ENCODE assay signal across 20 cellular contexts in the genomic region with DNA sequence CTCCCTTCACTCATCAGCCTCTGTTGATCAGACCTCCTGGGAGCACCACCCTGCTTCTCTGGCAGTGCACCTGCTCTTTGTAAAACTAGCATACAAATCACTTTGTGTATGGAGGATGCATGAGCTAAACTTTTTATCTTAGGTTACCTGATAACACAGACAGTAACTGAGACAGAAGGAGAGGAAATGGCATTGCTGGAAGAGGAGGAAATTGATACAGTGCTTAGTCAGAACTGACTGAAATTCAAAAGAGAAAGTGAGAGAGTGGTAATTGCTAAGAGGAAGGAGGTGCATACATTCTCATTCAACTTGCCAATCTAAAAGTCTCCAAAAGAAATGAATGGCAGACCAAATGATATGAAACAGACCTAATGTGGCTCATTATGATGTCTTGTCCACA.
A peak's percentile ranks its signal among the peaks of the same experiment; 100 is the strongest.
DNase-seq lines count a peak whose midpoint lies in the region; ATAC-seq lines count a peak whose summit lies in the region.
"Had no signal": no experiment of that assay in that cellular context is flagged by ENCODE, and none has a peak within 500 bp of the region (broad histone marks: within the 10 kb centered on the region; RNA-seq: fewer than 3 reads in every experiment).

No MANE protein-coding gene starts in this region.

- DNase-seq in activated naive CD4-positive, alpha-beta T cell treated with anti-CD3 and anti-CD28 coated beads, Interleukin-2, amount 50 U/mL, for 72 hours (ENCODE audit: low spot score in 2 of 2) = no peak
- no peak for DNase-seq in activated naive CD4-positive, alpha-beta T cell treated with anti-CD3 and anti-CD28 coated beads for 36 hours
- DNase-seq in HT1080 (ENCODE audit: low read depth) (peak; percentile 41), NCI-H1930 (lab: John Stamatoyannopoulos, UW) (no peak), NCI-H524 (lab: John Stamatoyannopoulos, UW) (no peak)
- DNase-seq in activated naive CD8-positive, alpha-beta T cell treated with anti-CD3 and anti-CD28 coated beads for 36 hours = no peak
- no peak for DNase-seq in stimulated activated naive CD8-positive, alpha-beta T cell treated with anti-CD3 and anti-CD28 coated beads, Interleukin-15, amount 100 ng/mL, for 72 hours
- DNase-seq: activated CD4-positive, alpha-beta T cell treated with anti-CD3 and anti-CD28 coated beads, Interleukin-2, amount 50 U/mL, for 4 hours; HCEC 1CT; heart left ventricle; MG63; mucosa of descending colon; NCI-H1436 treated with DMSO at 0.1 percent for 48 hours; NCI-H774; SHP77 treated with DMSO at 0.1 percent for 48 hours; transverse colon had no signal

- H3K4me3 Mint-ChIP-seq in activated naive CD4-positive, alpha-beta T cell treated with anti-CD3 and anti-CD28 coated beads for 36 hours = no peak overlapping the region
- no peak overlapping the region for H3K4me3 Mint-ChIP-seq in activated naive CD8-positive, alpha-beta T cell treated with anti-CD3 and anti-CD28 coated beads for 36 hours
- H3K4me3 Mint-ChIP-seq in stimulated activated naive CD8-positive, alpha-beta T cell treated with anti-CD3 and anti-CD28 coated beads, Interleukin-15, amount 100 ng/mL, for 72 hours = peak overlapping the region in 1 of 2 donors; percentile 7
- H3K4me3 Mint-ChIP-seq: activated T-helper 1 cell treated with anti-CD3 and anti-CD28 coated beads, Interleukin-12 subunit alpha, Interleukin-12 subunit beta, Interleukin-2, Interleukin-4 antibody, amounts not matched to agents 30 ng/mL and 10 ng/mL and 1 ng/mL, durations not matched to agents 14 hours and 24 hours and 36 hours; neural progenitor cell had no signal

- peaks cover 13% of the 10 kb centered on the region for H3K4me1 Mint-ChIP-seq in activated naive CD4-positive, alpha-beta T cell treated with anti-CD3 and anti-CD28 coated beads for 36 hours (ENCODE audit: low read depth)
- H3K4me1 Mint-ChIP-seq in activated naive CD8-positive, alpha-beta T cell treated with anti-CD3 and anti-CD28 coated beads for 36 hours = peaks cover 10% of the 10 kb centered on the region
- peaks cover 23% of the 10 kb centered on the region for H3K4me1 Mint-ChIP-seq in stimulated activated naive CD8-positive, alpha-beta T cell treated with anti-CD3 and anti-CD28 coated beads, Interleukin-15, amount 100 ng/mL, for 72 hours
- H3K4me1 Mint-ChIP-seq: neural progenitor cell had no signal

- peaks cover 0 to 5% of the 10 kb centered on the region in 2 donors for H3K9me3 Mint-ChIP-seq in activated naive CD4-positive, alpha-beta T cell treated with anti-CD3 and anti-CD28 coated beads, Interleukin-2, amount 50 U/mL, for 72 hours
- peaks cover 2% of the 10 kb centered on the region for H3K9me3 Mint-ChIP-seq in activated naive CD4-positive, alpha-beta T cell treated with anti-CD3 and anti-CD28 coated beads for 36 hours
- H3K9me3 Mint-ChIP-seq in activated naive CD8-positive, alpha-beta T cell treated with anti-CD3 and anti-CD28 coated beads for 36 hours = peaks cover 9% of the 10 kb centered on the region
- H3K9me3 Mint-ChIP-seq in stimulated activated naive CD8-positive, alpha-beta T cell treated with anti-CD3 and anti-CD28 coated beads, Interleukin-15, amount 100 ng/mL, for 72 hours = peaks cover 10 to 16% of the 10 kb centered on the region in 2 donors
- H3K9me3 Mint-ChIP-seq: neural progenitor cell had no signal

- H3K27me3 Mint-ChIP-seq in activated naive CD4-positive, alpha-beta T cell treated with anti-CD3 and anti-CD28 coated beads for 36 hours (ENCODE audit: low read depth) = peaks cover 4% of the 10 kb centered on the region
- no peaks in the 10 kb centered on the region for H3K27me3 Mint-ChIP-seq in activated naive CD8-positive, alpha-beta T cell treated with anti-CD3 and anti-CD28 coated beads for 36 hours
- H3K27me3 Mint-ChIP-seq in stimulated activated naive CD8-positive, alpha-beta T cell treated with anti-CD3 and anti-CD28 coated beads, Interleukin-15, amount 100 ng/mL, for 72 hours = peaks cover 12% of the 10 kb centered on the region

- ATAC-seq in activated naive CD4-positive, alpha-beta T cell treated with anti-CD3 and anti-CD28 coated beads, Interleukin-2, amount 50 U/mL, for 72 hours = peak; percentile 87 to 91
- ATAC-seq in stimulated activated naive CD8-positive, alpha-beta T cell treated with anti-CD3 and anti-CD28 coated beads, Interleukin-15, amount 100 ng/mL, for 72 hours = peak; percentile 98
- no peak for ATAC-seq in GM21529 (IDR thresholded peaks at IDR 0.05; ENCODE audit: unreplicated experiment)
- ATAC-seq: heart left ventricle, mucosa of descending colon had no signal

- intact Hi-C loops in activated naive CD4-positive, alpha-beta T cell treated with anti-CD3 and anti-CD28 coated beads for 36 hours (cut with micrococcal nuclease) = loop anchor here (1.0 to 10.0 kb wide), 4 partner anchors 84 to 1040 kb away; no protein-coding TSS in a partner anchor

- H3K36me3 Mint-ChIP-seq in activated naive CD4-positive, alpha-beta T cell treated with anti-CD3 and anti-CD28 coated beads, Interleukin-2, amount 50 U/mL, for 72 hours = peaks cover 0 to 9% of the 10 kb centered on the region in 2 donors
- H3K36me3 Mint-ChIP-seq in activated naive CD4-positive, alpha-beta T cell treated with anti-CD3 and anti-CD28 coated beads for 36 hours (ENCODE audit: low read depth) = no peaks in the 10 kb centered on the region
- peaks cover 5% of the 10 kb centered on the region for H3K36me3 Mint-ChIP-seq in activated naive CD8-positive, alpha-beta T cell treated with anti-CD3 and anti-CD28 coated beads for 36 hours
- H3K36me3 Mint-ChIP-seq: CD4-positive, alpha-beta memory T cell; neural progenitor cell had no signal

- H3K27ac Mint-ChIP-seq in activated naive CD4-positive, alpha-beta T cell treated with anti-CD3 and anti-CD28 coated beads, Interleukin-2, amount 50 U/mL, for 72 hours = peak overlapping the region in 1 of 2 donors; percentile 1
- H3K27ac Mint-ChIP-seq in activated naive CD4-positive, alpha-beta T cell treated with anti-CD3 and anti-CD28 coated beads for 36 hours = no peak overlapping the region
- peak overlapping the region; percentile 22 for H3K27ac Mint-ChIP-seq in activated naive CD8-positive, alpha-beta T cell treated with anti-CD3 and anti-CD28 coated beads for 36 hours
- no peak overlapping the region for H3K27ac Mint-ChIP-seq in stimulated activated naive CD8-positive, alpha-beta T cell treated with anti-CD3 and anti-CD28 coated beads, Interleukin-15, amount 100 ng/mL, for 72 hours
- H3K27ac Mint-ChIP-seq: activated T-helper 1 cell treated with anti-CD3 and anti-CD28 coated beads, Interleukin-12 subunit alpha, Interleukin-12 subunit beta, Interleukin-2, Interleukin-4 antibody, amounts not matched to agents 30 ng/mL and 10 ng/mL and 1 ng/mL, durations not matched to agents 14 hours and 24 hours and 36 hours; neural progenitor cell had no signal

- CTCF ChIA-PET in activated naive CD4-positive, alpha-beta T cell treated with anti-CD3 and anti-CD28 coated beads for 36 hours (lab: Charles Lee) = no interaction called here
